Comparison of ENCODE assay signal across 9 cellular contexts in genomic region chr2:217804786-217805678, GRCh38.
DNase-seq lines count a peak whose midpoint lies in the region; ATAC-seq and TF ChIP-seq lines count a peak whose summit lies in the region.
"Had no signal": no experiment of that assay in that cellular context is flagged by ENCODE, and none has a peak within 500 bp of the region (broad histone marks: within the 10 kb centered on the region; RNA-seq: fewer than 3 reads in every experiment).

No MANE protein-coding gene starts in this region.

- no peak overlapping the region for H3K9ac ChIP-seq in duodenal mucosa (ENCODE audit: low read depth in 1 of 2, low read length in 2 of 2)
- H3K9ac ChIP-seq in mesenchymal stem cell (ENCODE audit: low read length): no peak overlapping the region

- no peak for TF ChIP-seq CTCF in type B pancreatic cell (conservative IDR thresholded peaks at IDR 0.05)

- H3K79me1 ChIP-seq in mesenchymal stem cell (replicated peaks; ENCODE audit: low read length, poor library complexity, severe bottlenecking): peaks cover 3% of the 10 kb centered on the region

- peaks cover 4% of the 10 kb centered on the region for H3K9me3 Mint-ChIP-seq in activated CD4-positive, alpha-beta T cell treated with anti-CD3 and anti-CD28 coated beads, Interleukin-2, amount 10 ng/mL, durations not matched to agents 7 days and 5 days
- H3K9me3 Mint-ChIP-seq in type B pancreatic cell: no peaks in the 10 kb centered on the region

- H4K91ac ChIP-seq in mesenchymal stem cell (ENCODE audit: low read length): peak overlapping the region; percentile 81

- no peak overlapping the region for H3K18ac ChIP-seq in mesenchymal stem cell (ENCODE audit: low read depth in 1 of 2, low read length in 2 of 2)

- H3K23ac ChIP-seq in mesenchymal stem cell (ENCODE audit: low read length in 2 of 2): peak overlapping the region in 1 of 2 experiments; percentile 1

- H3K9me3 ChIP-seq in duodenal mucosa (ENCODE audit: control insufficient read depth in 1 of 2, low read length in 2 of 2) (no peaks in the 10 kb centered on the region), mesenchymal stem cell (ENCODE audit: control insufficient read depth, low read length) (no peaks in the 10 kb centered on the region)

- H3K14ac ChIP-seq in mesenchymal stem cell (ENCODE audit: low read length in 2 of 2): peak overlapping the region in 1 of 2 experiments; percentile 80

- H3K4me3 ChIP-seq in duodenal mucosa (ENCODE audit: low read depth in 1 of 2, low read length in 2 of 2): no peak overlapping the region
- H3K4me3 ChIP-seq in mesenchymal stem cell (ENCODE audit: insufficient read depth in 1 of 2, low read depth in 1 of 2, low read length in 2 of 2): no peak overlapping the region

- H3K27me3 Mint-ChIP-seq in activated CD4-positive, alpha-beta T cell treated with anti-CD3 and anti-CD28 coated beads, Interleukin-2, amount 10 ng/mL, durations not matched to agents 7 days and 5 days: no peaks in the 10 kb centered on the region
- no peaks in the 10 kb centered on the region for H3K27me3 Mint-ChIP-seq in type B pancreatic cell

- H2BK12ac ChIP-seq in mesenchymal stem cell (ENCODE audit: low read length in 2 of 2): peak overlapping the region in 1 of 2 experiments; percentile 72

- peaks cover 0 to 16% of the 10 kb centered on the region in 2 donors for H3K36me3 ChIP-seq in duodenal mucosa (ENCODE audit: control insufficient read depth in 1 of 2, insufficient read depth in 2 of 2, low read length in 2 of 2)
- H3K36me3 ChIP-seq in mesenchymal stem cell (ENCODE audit: control insufficient read depth in 1 of 2, insufficient read depth in 2 of 2, low read depth in 1 of 2, low read length in 2 of 2): peaks cover 86 to 98% of the 10 kb centered on the region in 2 experiments

- peak overlapping the region; percentile 32 for H4K8ac ChIP-seq in mesenchymal stem cell (ENCODE audit: low read length)

- no peak overlapping the region for H3K4me3 Mint-ChIP-seq in activated CD4-positive, alpha-beta T cell treated with anti-CD3 and anti-CD28 coated beads, Interleukin-2, amount 10 ng/mL, durations not matched to agents 7 days and 5 days
- H3K4me3 Mint-ChIP-seq in type B pancreatic cell: peak overlapping the region; percentile 54

- H3K4me1 Mint-ChIP-seq in activated CD4-positive, alpha-beta T cell treated with anti-CD3 and anti-CD28 coated beads, Interleukin-2, amount 10 ng/mL, durations not matched to agents 7 days and 5 days: no peaks in the 10 kb centered on the region
- peaks cover 7% of the 10 kb centered on the region for H3K4me1 Mint-ChIP-seq in type B pancreatic cell (ENCODE audit: unreplicated experiment)

- H3K4me1 ChIP-seq in duodenal mucosa (ENCODE audit: control insufficient read depth in 1 of 2, insufficient read depth in 2 of 2, low read length in 2 of 2): peaks cover 0 to 7% of the 10 kb centered on the region in 2 donors
- peaks cover 3% of the 10 kb centered on the region for H3K4me1 ChIP-seq in mesenchymal stem cell (ENCODE audit: control insufficient read depth, insufficient read depth, low read depth, low read length)

- H3K27me3 ChIP-seq in duodenal mucosa (ENCODE audit: control insufficient read depth in 1 of 2, insufficient read depth in 2 of 2, low read length in 2 of 2) (no peaks in the 10 kb centered on the region), mesenchymal stem cell (ENCODE audit: control insufficient read depth in 1 of 2, insufficient read depth in 1 of 2, low read length in 2 of 2) (no peaks in the 10 kb centered on the region)

- H2BK15ac ChIP-seq in mesenchymal stem cell (ENCODE audit: low read depth, poor library complexity, severe bottlenecking): no peak overlapping the region

- H3K27ac ChIP-seq in duodenal mucosa (ENCODE audit: low read depth, low read length) (peak overlapping the region; percentile 38), mesenchymal stem cell (ENCODE audit: low read length, poor library complexity, severe bottlenecking) (no peak overlapping the region)

- H3K27ac Mint-ChIP-seq in activated CD4-positive, alpha-beta T cell treated with anti-CD3 and anti-CD28 coated beads, Interleukin-2, amount 10 ng/mL, durations not matched to agents 7 days and 5 days: peak overlapping the region; percentile 64
- H3K27ac Mint-ChIP-seq in type B pancreatic cell: peak overlapping the region; percentile 97

- ATAC-seq in HG03159 (IDR thresholded peaks at IDR 0.05; ENCODE audit: unreplicated experiment) (no peak), HG03175 (IDR thresholded peaks at IDR 0.05; ENCODE audit: unreplicated experiment) (no peak)

- no peak overlapping the region for H2BK120ac ChIP-seq in mesenchymal stem cell (ENCODE audit: low read depth, low read length)

- no peak overlapping the region for H2BK5ac ChIP-seq in mesenchymal stem cell (ENCODE audit: low read depth, low read length, poor library complexity, severe bottlenecking)

- no peak overlapping the region for H3K4me2 ChIP-seq in mesenchymal stem cell (ENCODE audit: low read length, poor library complexity, severe bottlenecking)

- POLR2A ChIA-PET in activated CD4-positive, alpha-beta T cell treated with anti-CD3 and anti-CD28 coated beads, Interleukin-2, amount 10 ng/mL, durations not matched to agents 7 days and 5 days (lab: Charles Lee): no interaction called here

- peaks cover 2% of the 10 kb centered on the region for H3K36me3 Mint-ChIP-seq in activated CD4-positive, alpha-beta T cell treated with anti-CD3 and anti-CD28 coated beads, Interleukin-2, amount 10 ng/mL, durations not matched to agents 7 days and 5 days (ENCODE audit: low read depth)
- H3K36me3 Mint-ChIP-seq in type B pancreatic cell: peaks cover 19% of the 10 kb centered on the region

- H2AFZ ChIP-seq in mesenchymal stem cell (ENCODE audit: low read depth, low read length): no peak overlapping the region

- H2AK5ac ChIP-seq in mesenchymal stem cell (ENCODE audit: low read length, severe bottlenecking): no peak overlapping the region

- CTCF ChIA-PET in activated CD4-positive, alpha-beta T cell treated with anti-CD3 and anti-CD28 coated beads, Interleukin-2, amount 10 ng/mL, durations not matched to agents 7 days and 5 days (lab: Charles Lee): interaction anchor here (0.8 to 2.6 kb wide), 2 partner anchors 14 to 134 kb away, joined by 3 to 13 read pairs; no protein-coding TSS in a partner anchor

- DNase-seq in activated CD4-positive, alpha-beta T cell treated with anti-CD3 and anti-CD28 coated beads, Interleukin-2, amount 10 ng/mL, durations not matched to agents 7 days and 5 days: no peak
- DNase-seq in activated CD4-positive, alpha-beta T cell treated with anti-CD3 and anti-CD28 coated beads, Interleukin-2, amount 50 U/mL, for 1 hour: no peak
- DNase-seq in mesenchymal stem cell (peak; percentile 22), type B pancreatic cell (ENCODE audit: extremely low spot score, unreplicated experiment) (no peak), GM03348 (ENCODE audit: low spot score) (no peak)
- DNase-seq: effector memory CD4-positive, alpha-beta T cell had no signal

- WGBS in mesenchymal stem cell: 52% methylated on average over 4 of the region's 9 CpGs

- no peak overlapping the region for H3K4ac ChIP-seq in mesenchymal stem cell (ENCODE audit: low read depth in 1 of 2, low read length in 2 of 2)
